ENCODE assay signal across 18 cellular contexts in the genomic region with DNA sequence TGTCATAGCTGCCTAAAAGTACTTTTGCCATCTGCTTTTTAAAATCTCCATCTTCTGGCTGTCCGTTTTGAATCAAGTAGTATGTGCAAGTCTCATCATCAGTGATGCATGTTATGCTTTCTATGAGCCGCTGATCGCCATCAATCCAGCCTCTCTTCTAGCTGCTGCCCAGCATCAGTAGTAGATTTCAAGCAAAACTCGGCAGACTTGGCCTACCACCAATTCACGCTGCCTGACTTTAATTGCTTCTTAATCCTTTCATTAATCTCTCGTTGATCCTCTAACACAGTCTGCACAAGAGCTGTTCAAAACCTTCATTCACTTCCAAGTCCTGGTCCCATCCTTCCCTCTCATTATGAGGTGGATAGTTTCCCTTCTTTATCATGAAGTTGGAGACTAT.
A peak's percentile ranks its signal among the peaks of the same experiment; 100 is the strongest.
DNase-seq lines count a peak whose midpoint lies in the region; ATAC-seq and TF ChIP-seq lines count a peak whose summit lies in the region.
"Had no signal": no experiment of that assay in that cellular context is flagged by ENCODE, and none has a peak within 500 bp of the region (broad histone marks: within the 10 kb centered on the region; RNA-seq: fewer than 3 reads in every experiment).

No MANE protein-coding gene starts in this region.

- no peak overlapping the region for H3K4me3 ChIP-seq in WERI-Rb-1 (ENCODE audit: low read depth, low read length)
- no peak overlapping the region for H3K4me3 ChIP-seq in breast epithelium
- H3K4me3 ChIP-seq: SJCRH30 had no signal

- no peak for TF ChIP-seq CTCF in WERI-Rb-1 (IDR thresholded peaks at IDR 0.05; ENCODE audit: low read depth, low read length)
- TF ChIP-seq CTCF in breast epithelium (IDR thresholded peaks at IDR 0.05) = no peak

- H3K9me3 ChIP-seq in WERI-Rb-1 (ENCODE audit: severe bottlenecking) (no peaks in the 10 kb centered on the region), breast epithelium (no peaks in the 10 kb centered on the region)
- H3K9me3 ChIP-seq: SJCRH30 had no signal

- CTCF ChIA-PET in activated CD4-positive, alpha-beta memory T cell treated with anti-CD3 and anti-CD28 coated beads, Interleukin-2, amount 10 ng/mL, durations not matched to agents 7 days and 5 days (lab: Charles Lee) = no interaction called here

- H3K36me3 ChIP-seq in WERI-Rb-1 (no peaks in the 10 kb centered on the region), breast epithelium (no peaks in the 10 kb centered on the region)
- H3K36me3 ChIP-seq: SJCRH30 had no signal

- DNase-seq in NCI-H1105 treated with DMSO at 0.1 percent for 48 hours (lab: John Stamatoyannopoulos, UW) (peak; percentile 52), NCI-H1105 (lab: John Stamatoyannopoulos, UW) (no peak), NCI-H446 treated with DMSO at 0.1 percent for 48 hours (lab: John Stamatoyannopoulos, UW) (peak; percentile 78), WERI-Rb-1 (peak; percentile 60), breast epithelium (ENCODE audit: low spot score in 2 of 2) (no peak), NCI-H1048 (lab: John Stamatoyannopoulos, UW) (no peak)
- DNase-seq in activated CD4-positive, alpha-beta memory T cell treated with anti-CD3 and anti-CD28 coated beads, Interleukin-2, amount 10 ng/mL, durations not matched to agents 7 days and 5 days = no peak
- DNase-seq: Calu3; CD8-positive, alpha-beta memory T cell; H7; Karpas-422; NCI-H1436 treated with DMSO at 0.1 percent for 48 hours; NCI-H2081; NCI-H774; SJCRH30; T-cell had no signal

- no peak overlapping the region for H3K27ac Mint-ChIP-seq in activated CD4-positive, alpha-beta memory T cell treated with anti-CD3 and anti-CD28 coated beads, Interleukin-2, amount 10 ng/mL, durations not matched to agents 7 days and 5 days
- H3K27ac Mint-ChIP-seq: CD8-positive, alpha-beta memory T cell; T-cell had no signal

- H3K27ac ChIP-seq in WERI-Rb-1 (no peak overlapping the region), breast epithelium (no peak overlapping the region)
- H3K27ac ChIP-seq: 22Rv1, SJCRH30 had no signal

- H3K27me3 ChIP-seq in WERI-Rb-1 (ENCODE audit: insufficient read depth, low read depth, severe bottlenecking) = no peaks in the 10 kb centered on the region
- H3K27me3 ChIP-seq in breast epithelium = no peaks in the 10 kb centered on the region
- H3K27me3 ChIP-seq: SJCRH30 had no signal

- no peaks in the 10 kb centered on the region for H3K4me1 ChIP-seq in breast epithelium
- H3K4me1 ChIP-seq: SJCRH30 had no signal

- intact Hi-C loops in breast epithelium (cut with DNase I; ENCODE audit: low total_unique reads) = no loop called here

- POLR2A ChIA-PET in activated CD4-positive, alpha-beta memory T cell treated with anti-CD3 and anti-CD28 coated beads, Interleukin-2, amount 10 ng/mL, durations not matched to agents 7 days and 5 days (lab: Charles Lee) = no interaction called here

- H3K9me3 Mint-ChIP-seq in activated CD4-positive, alpha-beta memory T cell treated with anti-CD3 and anti-CD28 coated beads, Interleukin-2, amount 10 ng/mL, durations not matched to agents 7 days and 5 days = no peaks in the 10 kb centered on the region
- H3K9me3 Mint-ChIP-seq: CD8-positive, alpha-beta memory T cell; T-cell had no signal

- H3K27me3 Mint-ChIP-seq in activated CD4-positive, alpha-beta memory T cell treated with anti-CD3 and anti-CD28 coated beads, Interleukin-2, amount 10 ng/mL, durations not matched to agents 7 days and 5 days = peaks cover 3% of the 10 kb centered on the region

- H3K36me3 Mint-ChIP-seq in activated CD4-positive, alpha-beta memory T cell treated with anti-CD3 and anti-CD28 coated beads, Interleukin-2, amount 10 ng/mL, durations not matched to agents 7 days and 5 days (ENCODE audit: low read depth) = no peaks in the 10 kb centered on the region
- H3K36me3 Mint-ChIP-seq: CD8-positive, alpha-beta memory T cell; T-cell had no signal

- no peak for TF ChIP-seq POLR2A in breast epithelium (IDR thresholded peaks at IDR 0.05)

- no peak overlapping the region for H3K4me3 Mint-ChIP-seq in activated CD4-positive, alpha-beta memory T cell treated with anti-CD3 and anti-CD28 coated beads, Interleukin-2, amount 10 ng/mL, durations not matched to agents 7 days and 5 days
- H3K4me3 Mint-ChIP-seq: CD8-positive, alpha-beta memory T cell; T-cell had no signal

- ATAC-seq in HG02840 (IDR thresholded peaks at IDR 0.05; ENCODE audit: low FRiP score, unreplicated experiment) = no peak
- ATAC-seq: T-cell had no signal

- H3K4me1 Mint-ChIP-seq in activated CD4-positive, alpha-beta memory T cell treated with anti-CD3 and anti-CD28 coated beads, Interleukin-2, amount 10 ng/mL, durations not matched to agents 7 days and 5 days = no peaks in the 10 kb centered on the region
- H3K4me1 Mint-ChIP-seq: CD8-positive, alpha-beta memory T cell; T-cell had no signal

Comparison
In these comparisons a context has a peak if more than half of its experiments do, and no peak if none do; other contexts are left out.
1. DNase-seq: peak in NCI-H1105 treated with DMSO at 0.1 percent for 48 hours (single experiment), NCI-H446 treated with DMSO at 0.1 percent for 48 hours (single experiment) and WERI-Rb-1 (single experiment); none in NCI-H1105 (single experiment), breast epithelium (0 of 2), activated CD4-positive, alpha-beta memory T cell treated with anti-CD3 and anti-CD28 coated beads, Interleukin-2, amount 10 ng/mL, durations not matched to agents 7 days and 5 days (single experiment) and NCI-H1048 (single experiment).